ENCODE assay signal across 21 cellular contexts in genomic region chr13:65011403-65011802, GRCh38.
"Had no signal": no experiment of that assay in that cellular context is flagged by ENCODE, and none has a peak within 500 bp of the region (broad histone marks: within the 10 kb centered on the region; RNA-seq: fewer than 3 reads in every experiment).

No MANE protein-coding gene starts in this region.

- DNase-seq: dorsolateral prefrontal cortex; effector CD4-positive, alpha-beta T cell; hypothalamus; left lung; mesendoderm; naive thymus-derived CD8-positive, alpha-beta T cell; nephron progenitor cell; occipital lobe; ovary; posterior cingulate gyrus; psoas muscle; right cardiac atrium; sigmoid colon; stimulated activated CD4-positive, alpha-beta T cell treated with anti-CD3 and anti-CD28 coated beads, Interleukin-2, amount 100 ng/mL, for 24 hours; stimulated activated CD4-positive, alpha-beta T cell treated with anti-CD3 and anti-CD28 coated beads, Interleukin-4, amount 100 ng/mL, for 24 hours; stimulated activated naive CD4-positive, alpha-beta T cell treated with Interleukin-2 at 50 U/mL for 16 hours; stomach; thyroid gland; trophoblast cell had no signal

- H3K9me3 Mint-ChIP-seq: nephron progenitor cell had no signal

- H3K36me3 Mint-ChIP-seq: naive thymus-derived CD8-positive, alpha-beta T cell; stimulated activated effector memory CD8-positive, alpha-beta T cell treated with anti-CD3 and anti-CD28 coated beads, Interleukin-12 subunit alpha, Interleukin-12 subunit beta, amount 100 ng/mL, for 72 hours had no signal

- H3K27ac Mint-ChIP-seq: naive thymus-derived CD8-positive, alpha-beta T cell; nephron progenitor cell; stimulated activated effector memory CD8-positive, alpha-beta T cell treated with anti-CD3 and anti-CD28 coated beads, Interleukin-12 subunit alpha, Interleukin-12 subunit beta, amount 100 ng/mL, for 72 hours had no signal

- H3K4me1 Mint-ChIP-seq: naive thymus-derived CD8-positive, alpha-beta T cell; nephron progenitor cell; stimulated activated effector memory CD8-positive, alpha-beta T cell treated with anti-CD3 and anti-CD28 coated beads, Interleukin-12 subunit alpha, Interleukin-12 subunit beta, amount 100 ng/mL, for 72 hours had no signal

- H3K27ac ChIP-seq: dorsolateral prefrontal cortex, left lung, ovary, psoas muscle, sigmoid colon, stomach, thyroid gland, vagina had no signal

- H3K4me3 Mint-ChIP-seq: naive thymus-derived CD8-positive, alpha-beta T cell; nephron progenitor cell; stimulated activated effector memory CD8-positive, alpha-beta T cell treated with anti-CD3 and anti-CD28 coated beads, Interleukin-12 subunit alpha, Interleukin-12 subunit beta, amount 100 ng/mL, for 72 hours had no signal

- H3K36me3 ChIP-seq: left lung, ovary, sigmoid colon, stomach, thyroid gland, vagina had no signal

- H3K4me3 ChIP-seq: dorsolateral prefrontal cortex, left lung, ovary, psoas muscle, sigmoid colon, stomach, thyroid gland, vagina had no signal

- H3K4me1 ChIP-seq: left lung, psoas muscle, sigmoid colon, stomach, thyroid gland, vagina had no signal

- H3K27me3 Mint-ChIP-seq: naive thymus-derived CD8-positive, alpha-beta T cell had no signal

- H3K27me3 ChIP-seq: dorsolateral prefrontal cortex, left lung, ovary, sigmoid colon, stomach, thyroid gland, vagina had no signal

- H3K9me3 ChIP-seq: ovary, psoas muscle, sigmoid colon, stomach, thyroid gland, vagina had no signal

- ATAC-seq: left lung; naive thymus-derived CD8-positive, alpha-beta T cell; psoas muscle; right cardiac atrium; stimulated activated effector memory CD8-positive, alpha-beta T cell treated with anti-CD3 and anti-CD28 coated beads, Interleukin-12 subunit alpha, Interleukin-12 subunit beta, amount 100 ng/mL, for 72 hours had no signal
